In the genomic region with DNA sequence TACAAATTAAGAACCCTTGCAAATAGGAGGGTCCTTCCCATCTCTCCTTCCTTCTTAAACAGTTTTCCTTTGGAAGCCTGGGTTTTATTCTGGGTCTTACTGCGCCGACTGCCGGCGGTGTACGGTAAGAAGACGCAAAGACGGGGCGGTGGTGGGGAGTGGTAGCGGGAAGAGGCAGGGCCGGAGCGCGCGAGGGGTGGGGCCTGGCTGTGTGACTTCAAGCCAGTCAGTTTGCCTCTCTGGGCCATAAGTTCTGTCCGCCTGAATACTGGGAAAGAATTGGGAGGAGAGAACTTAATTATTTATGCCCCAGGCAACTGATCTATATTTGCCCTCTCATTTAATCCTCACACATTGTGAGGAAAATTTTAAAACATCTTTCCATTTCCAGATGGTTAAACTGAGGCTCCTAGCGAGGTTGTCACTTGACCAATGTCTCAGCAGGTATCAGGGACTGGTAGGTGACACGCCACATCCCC, we compare ENCODE assay signal across 8 cellular contexts. TPM values are rescaled to one million over a fixed set of nuclear protein-coding genes. Genes with fewer than 3 reads are reported as not detected.
DNase-seq lines count a peak whose midpoint lies in the region; ATAC-seq, FAIRE-seq and TF ChIP-seq lines count a peak whose summit lies in the region.

No MANE protein-coding gene starts in this region.

- peak; percentile 49 for TF ChIP-seq CTCF in WERI-Rb-1 (IDR thresholded peaks at IDR 0.05; ENCODE audit: low read depth, low read length)
- TF ChIP-seq CTCF in keratinocyte (optimal IDR thresholded peaks at IDR 0.05 in 1 of 3, IDR thresholded peaks at IDR 0.05 in 1 of 3, conservative IDR thresholded peaks at IDR 0.05 in 1 of 3; ENCODE audit: extremely low read depth in 1 of 3, insufficient read depth in 2 of 3, low read length in 3 of 3): peak; percentile 38 to 60 (median 49)

- peak overlapping the region; percentile 76 for H3K4me2 ChIP-seq in keratinocyte (ENCODE audit: control insufficient read depth, extremely low read depth, insufficient read depth, low read depth, low read length)

- no peaks in the 10 kb centered on the region for H3K9me1 ChIP-seq in keratinocyte (ENCODE audit: control insufficient read depth, extremely low read depth, insufficient read depth, low read length)

- DNase-seq in NCI-H2107 treated with DMSO at 0.1 percent for 48 hours (lab: John Stamatoyannopoulos, UW; ENCODE audit: unreplicated experiment): peak; percentile 74
- DNase-seq in WERI-Rb-1: peak; percentile 79
- peak; percentile 70 for DNase-seq in central memory CD4-positive, alpha-beta T cell
- no peak for DNase-seq in keratinocyte (ENCODE audit: low read depth, low spot score)
- DNase-seq in stimulated activated CD4-positive, alpha-beta T cell treated with anti-CD3 and anti-CD28 coated beads, Interleukin-12 subunit alpha, Interleukin-12 subunit beta, amount 100 ng/mL, for 48 hours (ENCODE audit: low read depth in 2 of 3, low spot score in 1 of 3): peak; percentile 55 to 72 (median 66)

- no peaks in the 10 kb centered on the region for H3K79me2 ChIP-seq in keratinocyte (ENCODE audit: control insufficient read depth, insufficient read depth, low read length)

- H3K27ac ChIP-seq in WERI-Rb-1: peak overlapping the region; percentile 86
- peak overlapping the region; percentile 76 for H3K27ac ChIP-seq in keratinocyte (ENCODE audit: control insufficient read depth, insufficient read depth, low read length)

- dilution Hi-C loops in keratinocyte (cut with MboI; ENCODE audit: extremely low pct_ligation_motif_present, low sequenced_read_pairs): no loop called here

- peak overlapping the region; percentile 56 for H3K4me3 ChIP-seq in WERI-Rb-1 (ENCODE audit: low read depth, low read length)
- peak overlapping the region; percentile 3 to 74 (median 62) for H3K4me3 ChIP-seq in keratinocyte (ENCODE audit: control insufficient read depth in 2 of 3, extremely low read depth in 1 of 3, insufficient read depth in 2 of 3, low read depth in 1 of 3, low read length in 3 of 3)

- H3K27me3 ChIP-seq in WERI-Rb-1 (ENCODE audit: insufficient read depth, low read depth, severe bottlenecking): peaks cover 4% of the 10 kb centered on the region
- no peaks in the 10 kb centered on the region for H3K27me3 ChIP-seq in keratinocyte (ENCODE audit: control insufficient read depth, extremely low read depth, insufficient read depth, low read length)

- peaks cover 4% of the 10 kb centered on the region for H3K4me1 ChIP-seq in keratinocyte (ENCODE audit: control insufficient read depth, extremely low read depth, insufficient read depth, low read length)

- FAIRE-seq in G401.6 (lab: Jason Lieb, UNC): peak; percentile 97
- FAIRE-seq in keratinocyte (lab: Jason Lieb, UNC): peak; percentile 23

- no peaks in the 10 kb centered on the region for H3K9me3 ChIP-seq in WERI-Rb-1 (ENCODE audit: severe bottlenecking)
- no peaks in the 10 kb centered on the region for H3K9me3 ChIP-seq in keratinocyte (ENCODE audit: control insufficient read depth, low read depth, low read length)

- no peaks in the 10 kb centered on the region for H4K20me1 ChIP-seq in keratinocyte (ENCODE audit: control insufficient read depth, extremely low read depth, insufficient read depth, low read length)

- H2AFZ ChIP-seq in keratinocyte (ENCODE audit: control insufficient read depth, low read length): peak overlapping the region; percentile 84

- peak overlapping the region; percentile 30 for H3K9ac ChIP-seq in keratinocyte (ENCODE audit: control insufficient read depth, extremely low read depth, insufficient read depth, low read length)

- H3K36me3 ChIP-seq in WERI-Rb-1 (no peaks in the 10 kb centered on the region; the same call in 1 of the 2 replicates), keratinocyte (ENCODE audit: control insufficient read depth in 2 of 2, extremely low read depth in 1 of 2, insufficient read depth in 2 of 2, low read length in 2 of 2) (no peaks in the 10 kb centered on the region)

- ATAC-seq in HG02798 (IDR thresholded peaks at IDR 0.05; ENCODE audit: poor library complexity, unreplicated experiment) (peak; percentile 46), HG03039 (IDR thresholded peaks at IDR 0.05; ENCODE audit: unreplicated experiment) (no peak)

RNA-seq across cellular contexts. Expression of a gene that starts 0.7 kb away (rescaled TPM):
- 1.9 to 4.7 TPM (median 3.8 TPM) in 3 replicates for polyA plus RNA-seq in keratinocyte
- 0.64 TPM for polyA plus RNA-seq in keratinocyte (2011; ENCODE audit: low read depth)
- polyA plus RNA-seq in keratinocyte (2011; cell fraction: cytosol; rRNA removed): 0.36 and 0.72 TPM in 2 replicates
- 11.4 and 12.9 TPM in 2 replicates for polyA plus RNA-seq in keratinocyte (2011; cell fraction: nucleus; rRNA removed)
- 0.86 and 2.0 TPM in 2 replicates for polyA plus RNA-seq in keratinocyte (2012; ENCODE audit: low replicate concordance)
- 2.1 to 20.6 TPM (median 17.6 TPM) in 3 replicates for polyA minus RNA-seq in keratinocyte
- 2.7 TPM for polyA minus RNA-seq in keratinocyte (2011; cell fraction: cytosol; rRNA and poly(A)+ RNA removed)
- polyA minus RNA-seq in keratinocyte (2011; cell fraction: nucleus; rRNA and poly(A)+ RNA removed): 15.8 and 28.3 TPM in 2 replicates

RNA-seq across cellular contexts. Expression of a gene that starts 11.0 kb away (rescaled TPM):
- polyA plus RNA-seq in keratinocyte: 13.9 to 20.2 TPM (median 17.9 TPM) in 3 replicates
- polyA plus RNA-seq in keratinocyte (2011; ENCODE audit: low read depth): 107 TPM
- 9.9 and 12.8 TPM in 2 replicates for polyA plus RNA-seq in keratinocyte (2011; cell fraction: cytosol; rRNA removed)
- polyA plus RNA-seq in keratinocyte (2011; cell fraction: nucleus; rRNA removed): 57.6 and 67.2 TPM in 2 replicates
- 10.4 and 16.6 TPM in 2 replicates for polyA plus RNA-seq in keratinocyte (2012; ENCODE audit: low replicate concordance)
- polyA minus RNA-seq in keratinocyte: 5.9 to 16.2 TPM (median 7.4 TPM) in 3 replicates
- polyA minus RNA-seq in keratinocyte (2011; cell fraction: cytosol; rRNA and poly(A)+ RNA removed): 9.4 TPM
- polyA minus RNA-seq in keratinocyte (2011; cell fraction: nucleus; rRNA and poly(A)+ RNA removed): 6.1 and 11.9 TPM in 2 replicates

RNA-seq across cellular contexts. Expression of a gene that starts 44.6 kb away (rescaled TPM):
- polyA plus RNA-seq in keratinocyte: 0.08 to 0.20 TPM (median 0.10 TPM) in 3 replicates
- polyA plus RNA-seq in keratinocyte (2011; ENCODE audit: low read depth): not detected
- 0.04 TPM in 2 replicates for polyA plus RNA-seq in keratinocyte (2011; cell fraction: cytosol; rRNA removed)
- polyA plus RNA-seq in keratinocyte (2011; cell fraction: nucleus; rRNA removed): 0.35 and 0.42 TPM in 2 replicates
- polyA plus RNA-seq in keratinocyte (2012; ENCODE audit: low replicate concordance): 0.22 TPM in 1 of 2 replicates, not detected in the other
- 0.10 to 0.43 TPM in 2 of 3 replicates, not detected in the other for polyA minus RNA-seq in keratinocyte
- not detected for polyA minus RNA-seq in keratinocyte (2011; cell fraction: cytosol; rRNA and poly(A)+ RNA removed)
- polyA minus RNA-seq in keratinocyte (2011; cell fraction: nucleus; rRNA and poly(A)+ RNA removed): 0.39 TPM in 1 of 2 replicates, not detected in the other
